In genomic region chr6:105330364-105330763, GRCh38 we compare ENCODE assay signal across 14 cellular contexts.
A peak's percentile ranks its signal among the peaks of the same experiment; 100 is the strongest.
DNase-seq lines count a peak whose midpoint lies in the region; ATAC-seq and TF ChIP-seq lines count a peak whose summit lies in the region.
"Had no signal": no experiment of that assay in that cellular context is flagged by ENCODE, and none has a peak within 500 bp of the region (broad histone marks: within the 10 kb centered on the region; RNA-seq: fewer than 3 reads in every experiment).

No MANE protein-coding gene starts in this region.

- no peak overlapping the region for H3K27ac ChIP-seq in right cardiac atrium (ENCODE audit: low read length)
- H3K27ac ChIP-seq in endodermal cell (ENCODE audit: low read depth, low read length): no peak overlapping the region
- H3K27ac ChIP-seq: BLaER1 had no signal

- no peak overlapping the region for H3K4me3 Mint-ChIP-seq in endodermal cell
- no peak overlapping the region for H3K4me3 Mint-ChIP-seq in progenitor cell of endocrine pancreas (ENCODE audit: low read depth)
- no peak overlapping the region for H3K4me3 Mint-ChIP-seq in type B pancreatic cell
- H3K4me3 Mint-ChIP-seq: CD8-positive, alpha-beta memory T cell had no signal

- no peak for DNase-seq in Right ventricle myocardium superior
- DNase-seq in right cardiac atrium: no peak
- no peak for DNase-seq in endodermal cell
- DNase-seq in progenitor cell of endocrine pancreas (ENCODE audit: low spot score, unreplicated experiment): no peak
- no peak for DNase-seq in type B pancreatic cell (ENCODE audit: extremely low spot score, unreplicated experiment)
- no peak for DNase-seq in activated effector memory CD4-positive, alpha-beta T cell treated with anti-CD3 and anti-CD28 coated beads, Interleukin-2, amount 50 U/mL, for 16 hours
- DNase-seq: 8988T; AML-193; Caco-2; CD8-positive, alpha-beta memory T cell; DMS 273 treated with DMSO at 0.1 percent for 48 hours; HCEC 1CT had no signal

- H3K4me1 Mint-ChIP-seq in endodermal cell: no peaks in the 10 kb centered on the region
- H3K4me1 Mint-ChIP-seq in progenitor cell of endocrine pancreas (ENCODE audit: low read depth): no peaks in the 10 kb centered on the region
- H3K4me1 Mint-ChIP-seq in type B pancreatic cell (ENCODE audit: unreplicated experiment): peaks cover 20% of the 10 kb centered on the region

- no peaks in the 10 kb centered on the region for H3K9me3 ChIP-seq in right cardiac atrium (ENCODE audit: control insufficient read depth, low read length)
- H3K9me3 ChIP-seq in endodermal cell (ENCODE audit: control insufficient read depth, low read length): no peaks in the 10 kb centered on the region
- H3K9me3 ChIP-seq: BLaER1, Caco-2 had no signal

- H3K27me3 ChIP-seq in right cardiac atrium (ENCODE audit: control insufficient read depth, insufficient read depth) (no peaks in the 10 kb centered on the region), endodermal cell (ENCODE audit: control insufficient read depth, insufficient read depth, low read length, poor library complexity, severe bottlenecking) (no peaks in the 10 kb centered on the region)
- H3K27me3 ChIP-seq: BLaER1 had no signal

- no peaks in the 10 kb centered on the region for H3K9me3 Mint-ChIP-seq in endodermal cell
- no peaks in the 10 kb centered on the region for H3K9me3 Mint-ChIP-seq in progenitor cell of endocrine pancreas (ENCODE audit: low read depth)
- H3K9me3 Mint-ChIP-seq in type B pancreatic cell: no peaks in the 10 kb centered on the region
- H3K9me3 Mint-ChIP-seq: CD8-positive, alpha-beta memory T cell had no signal

- intact Hi-C loops in Right ventricle myocardium superior (cut with DNase I) (no loop called here), right cardiac atrium (cut with DNase I) (no loop called here)

- H3K4me3 ChIP-seq in right cardiac atrium (ENCODE audit: low read length) (no peak overlapping the region), endodermal cell (ENCODE audit: low read length) (no peak overlapping the region)
- H3K4me3 ChIP-seq: BLaER1 had no signal

- H3K27me3 Mint-ChIP-seq in endodermal cell (ENCODE audit: insufficient read depth) (no peaks in the 10 kb centered on the region), progenitor cell of endocrine pancreas (no peaks in the 10 kb centered on the region), type B pancreatic cell (no peaks in the 10 kb centered on the region)
- H3K27me3 Mint-ChIP-seq: CD8-positive, alpha-beta memory T cell had no signal

- H3K9ac ChIP-seq in endodermal cell (ENCODE audit: extremely low read depth, low read length, poor library complexity, severe bottlenecking): no peak overlapping the region
- H3K9ac ChIP-seq: BLaER1 had no signal

- TF ChIP-seq CTCF in endodermal cell (conservative IDR thresholded peaks at IDR 0.05) (no peak), progenitor cell of endocrine pancreas (IDR thresholded peaks at IDR 0.05; ENCODE audit: unreplicated experiment) (no peak), type B pancreatic cell (conservative IDR thresholded peaks at IDR 0.05) (no peak)

- WGBS in right cardiac atrium: 59% methylated on average over 3 of the region's 3 CpGs
- 89 to 95% methylated on average over 2 to 3 of the region's 3 CpGs for WGBS in endodermal cell (ENCODE audit: insufficient coverage in 1 of 2, insufficient read length in 1 of 2), 2 experiments

- peak overlapping the region; percentile 6 for H3K27ac Mint-ChIP-seq in endodermal cell
- H3K27ac Mint-ChIP-seq in progenitor cell of endocrine pancreas: peak overlapping the region; percentile 5
- peak overlapping the region; percentile 10 for H3K27ac Mint-ChIP-seq in type B pancreatic cell

- H3K36me3 ChIP-seq in endodermal cell (ENCODE audit: control insufficient read depth, insufficient read depth, low read length): peaks cover 28% of the 10 kb centered on the region

- peaks cover 31% of the 10 kb centered on the region for H3K36me3 Mint-ChIP-seq in endodermal cell (ENCODE audit: low read depth)
- peaks cover 16% of the 10 kb centered on the region for H3K36me3 Mint-ChIP-seq in progenitor cell of endocrine pancreas (ENCODE audit: insufficient read depth)
- peaks cover 48% of the 10 kb centered on the region for H3K36me3 Mint-ChIP-seq in type B pancreatic cell

- no peaks in the 10 kb centered on the region for H3K4me1 ChIP-seq in right cardiac atrium (ENCODE audit: control insufficient read depth, insufficient read depth, low read length)
- no peaks in the 10 kb centered on the region for H3K4me1 ChIP-seq in endodermal cell (ENCODE audit: control insufficient read depth, insufficient read depth, low read length)
- H3K4me1 ChIP-seq: Caco-2 had no signal

- peak; percentile 55 for ATAC-seq in Right ventricle myocardium superior (ENCODE audit: poor library complexity)
- ATAC-seq in right cardiac atrium: no peak
- no peak for ATAC-seq in GM21619 (IDR thresholded peaks at IDR 0.05; ENCODE audit: unreplicated experiment)
